In the genomic region with DNA sequence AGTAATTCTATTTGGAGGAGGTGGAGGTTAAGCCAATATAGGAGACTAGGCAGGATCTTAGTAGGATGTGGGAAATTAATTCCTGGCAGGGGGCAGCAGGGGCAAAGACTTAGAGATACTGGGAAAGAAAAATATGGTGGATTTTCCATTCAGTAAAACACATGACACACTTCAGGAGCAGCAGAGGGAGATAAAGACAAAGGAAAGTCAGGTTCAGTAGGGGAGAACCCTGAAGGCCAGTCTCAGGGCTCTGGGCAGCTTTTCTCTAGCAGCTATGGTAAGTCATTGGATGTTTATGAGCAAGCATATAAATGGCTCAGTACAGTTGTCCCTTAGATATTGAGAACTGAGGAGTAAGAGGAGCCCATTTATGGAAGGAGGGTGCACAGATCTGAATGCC, we compare ENCODE assay signal across 16 cellular contexts.
DNase-seq lines count a peak whose midpoint lies in the region; ATAC-seq, FAIRE-seq and TF ChIP-seq lines count a peak whose summit lies in the region.
"Had no signal": no experiment of that assay in that cellular context is flagged by ENCODE, and none has a peak within 500 bp of the region (broad histone marks: within the 10 kb centered on the region; RNA-seq: fewer than 3 reads in every experiment).

No MANE protein-coding gene starts in this region.

- TF ChIP-seq RAD21 in SK-N-SH (IDR thresholded peaks at IDR 0.05; ENCODE audit: low read length), result 0 out of 2 replicates have a peak, but pooled peaks have one; percentile 8

- no peak overlapping the region for H3K4me3 Mint-ChIP-seq in WTC11
- H3K4me3 Mint-ChIP-seq: GM23338, IgD-negative memory B cell had no signal

- no peak for TF ChIP-seq POLR2A in uterus (IDR thresholded peaks at IDR 0.05)

- H3K27me3 Mint-ChIP-seq in WTC11 (ENCODE audit: low read depth), result no peaks in the 10 kb centered on the region

- no peaks in the 10 kb centered on the region for H3F3A ChIP-seq in SK-N-SH (replicated peaks; ENCODE audit: insufficient read depth)

- no peaks in the 10 kb centered on the region for H3K79me2 ChIP-seq in SK-N-SH (ENCODE audit: insufficient read depth)

- no peaks in the 10 kb centered on the region for H3K36me3 Mint-ChIP-seq in WTC11

- ATAC-seq in SK-N-SH treated with all-trans-retinoic acid at 6 μM for 48 hours (no peak), WTC11 (peak; percentile 30; the same call in 1 of the 2 replicates), left lobe of liver (peak; percentile 68)
- ATAC-seq: GM23338 had no signal

- FAIRE-seq in kidney (lab: Jason Lieb, UNC), result no peak
- FAIRE-seq: A204.1, GM12892 had no signal

- no peak for TF ChIP-seq CTCF in SK-N-SH (IDR thresholded peaks at IDR 0.05)
- no peak for TF ChIP-seq CTCF in WTC11 (IDR thresholded peaks at IDR 0.05)
- peak in 1 of 4 experiments; percentile 16 for TF ChIP-seq CTCF in uterus (IDR thresholded peaks at IDR 0.05)
- no peak for TF ChIP-seq CTCF in kidney (IDR thresholded peaks at IDR 0.05; ENCODE audit: borderline replicate concordance, extremely low read depth, insufficient read depth)

- no peak overlapping the region for H3K4me2 ChIP-seq in SK-N-SH
- H3K4me2 ChIP-seq: BLaER1 treated with 17β-estradiol and CSF1 and Interleukin-3, amounts not matched to agents 10 nM and 100 nM; GM23338 had no signal

- no peak for TF ChIP-seq EP300 in SK-N-SH (IDR thresholded peaks at IDR 0.05; ENCODE audit: borderline replicate concordance in 1 of 2, low read depth in 1 of 2, low read length in 1 of 2)

- peaks cover 0 to 7% of the 10 kb centered on the region in 2 experiments; a peak in 3 of 4 replicates for H3K4me1 ChIP-seq in SK-N-SH (ENCODE audit: control insufficient read depth in 1 of 2, insufficient read depth in 2 of 2, low read depth in 1 of 2, low read length in 1 of 2)
- H3K4me1 ChIP-seq in effector memory CD4-positive, alpha-beta T cell (ENCODE audit: control insufficient read depth, insufficient read depth, low read length, poor library complexity, severe bottlenecking), result no peaks in the 10 kb centered on the region
- no peaks in the 10 kb centered on the region for H3K4me1 ChIP-seq in uterus
- H3K4me1 ChIP-seq in kidney (ENCODE audit: control insufficient read depth in 1 of 2, insufficient read depth in 1 of 2, low read depth in 1 of 2, low read length in 2 of 2), result no peaks in the 10 kb centered on the region
- H3K4me1 ChIP-seq: BLaER1 treated with 17β-estradiol and CSF1 and Interleukin-3, amounts not matched to agents 10 nM and 100 nM had no signal

- H3K27ac Mint-ChIP-seq in WTC11, result no peak overlapping the region
- H3K27ac Mint-ChIP-seq: GM23338, IgD-negative memory B cell had no signal

- intact Hi-C loops in uterus (cut with DNase I; ENCODE audit: low total_unique reads), result no loop called here
- intact Hi-C loops in kidney (cut with DNase I), result no loop called here

- H3K9ac ChIP-seq in SK-N-SH, result no peak overlapping the region
- H3K9ac ChIP-seq in kidney (ENCODE audit: low read length in 2 of 2), result no peak overlapping the region
- H3K9ac ChIP-seq: BLaER1 treated with 17β-estradiol and CSF1 and Interleukin-3, amounts not matched to agents 10 nM and 100 nM had no signal

- H3K27me3 ChIP-seq in SK-N-SH (ENCODE audit: insufficient read depth), result no peaks in the 10 kb centered on the region
- H3K27me3 ChIP-seq in effector memory CD4-positive, alpha-beta T cell (replicated peaks; ENCODE audit: control insufficient read depth, insufficient read depth, low read length, poor library complexity, severe bottlenecking), result no peaks in the 10 kb centered on the region
- H3K27me3 ChIP-seq in uterus, result no peaks in the 10 kb centered on the region
- H3K27me3 ChIP-seq: BLaER1 treated with 17β-estradiol and CSF1 and Interleukin-3, amounts not matched to agents 10 nM and 100 nM had no signal

- H3K4me3 ChIP-seq in SK-N-SH (ENCODE audit: low read depth in 2 of 2, low read length in 1 of 2) (no peak overlapping the region), uterus (no peak overlapping the region), kidney (ENCODE audit: low read length in 2 of 2) (no peak overlapping the region)
- H3K4me3 ChIP-seq in effector memory CD4-positive, alpha-beta T cell (ENCODE audit: insufficient read depth, low read depth, low read length, poor library complexity, severe bottlenecking), result no peak overlapping the region
- H3K4me3 ChIP-seq: BLaER1 treated with 17β-estradiol and CSF1 and Interleukin-3, amounts not matched to agents 10 nM and 100 nM; GM23338 had no signal

- H3K27ac ChIP-seq in SK-N-SH (ENCODE audit: low read depth in 2 of 2, low read length in 1 of 2) (no peak overlapping the region), uterus (peak overlapping the region in 1 of 2 donors; percentile 9), kidney (ENCODE audit: low read depth in 2 of 2, low read length in 2 of 2) (no peak overlapping the region)
- H3K27ac ChIP-seq in effector memory CD4-positive, alpha-beta T cell (ENCODE audit: insufficient read depth, low read length, poor library complexity, severe bottlenecking), result no peak overlapping the region
- H3K27ac ChIP-seq: BLaER1 treated with 17β-estradiol and CSF1 and Interleukin-3, amounts not matched to agents 10 nM and 100 nM had no signal

- no peaks in the 10 kb centered on the region for H3K9me3 Mint-ChIP-seq in WTC11
- H3K9me3 Mint-ChIP-seq: GM23338, IgD-negative memory B cell had no signal

- no peak overlapping the region for H2AFZ ChIP-seq in SK-N-SH (ENCODE audit: low read depth)
- H2AFZ ChIP-seq: GM23338 had no signal

- H4K20me1 ChIP-seq in SK-N-SH (ENCODE audit: insufficient read depth), result no peaks in the 10 kb centered on the region
- H4K20me1 ChIP-seq: BLaER1 treated with 17β-estradiol and CSF1 and Interleukin-3, amounts not matched to agents 10 nM and 100 nM had no signal

- peaks cover 3% of the 10 kb centered on the region for H3K4me1 Mint-ChIP-seq in WTC11
- H3K4me1 Mint-ChIP-seq: IgD-negative memory B cell had no signal

- no peaks in the 10 kb centered on the region for H3K9me2 ChIP-seq in SK-N-SH

- no peaks in the 10 kb centered on the region for H3K9me3 ChIP-seq in SK-N-SH
- no peaks in the 10 kb centered on the region for H3K9me3 ChIP-seq in effector memory CD4-positive, alpha-beta T cell (ENCODE audit: control insufficient read depth, low read length)
- no peaks in the 10 kb centered on the region for H3K9me3 ChIP-seq in uterus
- no peaks in the 10 kb centered on the region for H3K9me3 ChIP-seq in kidney (ENCODE audit: control insufficient read depth in 1 of 2, low read length in 2 of 2)
- H3K9me3 ChIP-seq: BLaER1 treated with 17β-estradiol and CSF1 and Interleukin-3, amounts not matched to agents 10 nM and 100 nM had no signal

- H3K36me3 ChIP-seq in SK-N-SH (replicated peaks in 1 of 2; ENCODE audit: control insufficient read depth in 1 of 2, insufficient read depth in 2 of 2, low read length in 1 of 2) (no peaks in the 10 kb centered on the region), uterus (no peaks in the 10 kb centered on the region), kidney (ENCODE audit: control insufficient read depth in 1 of 2, insufficient read depth in 2 of 2, low read length in 2 of 2) (no peaks in the 10 kb centered on the region)
- H3K36me3 ChIP-seq in effector memory CD4-positive, alpha-beta T cell (ENCODE audit: control insufficient read depth, insufficient read depth, low read length), result no peaks in the 10 kb centered on the region
- H3K36me3 ChIP-seq: BLaER1 treated with 17β-estradiol and CSF1 and Interleukin-3, amounts not matched to agents 10 nM and 100 nM had no signal

- POLR2A ChIA-PET in SK-N-SH (lab: Yijun Ruan, JAX) (interaction anchor here (0.5 kb wide), 1 partner anchor 164 kb away, joined by 4 read pairs; no protein-coding TSS in a partner anchor), WTC11 (lab: Charles Lee) (no interaction called here)

- CTCF ChIA-PET in SK-N-SH (lab: Yijun Ruan, JAX), result no interaction called here
- CTCF ChIA-PET in WTC11 (lab: Charles Lee), result no interaction called here

- DNase-seq in SK-N-SH (no peak), WTC11 (ENCODE audit: low spot score) (no peak), left lobe of liver (ENCODE audit: low spot score) (no peak), uterus (no peak), NCI-H345 (lab: John Stamatoyannopoulos, UW) (no peak), kidney (no peak)
- DNase-seq in effector memory CD4-positive, alpha-beta T cell, result no peak
- DNase-seq: NCI-H1105 treated with DMSO at 0.1 percent for 48 hours, NCI-H187, SHP77 had no signal

TF ChIP-seq in SK-N-SH, 30 proteins besides CTCF, POLR2A, EP300 and RAD21 (continues in another document):
- TF ChIP-seq MAX (IDR thresholded peaks at IDR 0.05; ENCODE audit: low read depth), result no peak

TF ChIP-seq in SK-N-SH treated with all-trans-retinoic acid at 6 μM for 48 hours, 23 proteins besides CTCF, POLR2A, EP300 and RAD21 (continues in another document):
- TF ChIP-seq GLIS3 (CRISPR knock-in tag; IDR thresholded peaks at IDR 0.05), result no peak
- TF ChIP-seq, protein P1, sequence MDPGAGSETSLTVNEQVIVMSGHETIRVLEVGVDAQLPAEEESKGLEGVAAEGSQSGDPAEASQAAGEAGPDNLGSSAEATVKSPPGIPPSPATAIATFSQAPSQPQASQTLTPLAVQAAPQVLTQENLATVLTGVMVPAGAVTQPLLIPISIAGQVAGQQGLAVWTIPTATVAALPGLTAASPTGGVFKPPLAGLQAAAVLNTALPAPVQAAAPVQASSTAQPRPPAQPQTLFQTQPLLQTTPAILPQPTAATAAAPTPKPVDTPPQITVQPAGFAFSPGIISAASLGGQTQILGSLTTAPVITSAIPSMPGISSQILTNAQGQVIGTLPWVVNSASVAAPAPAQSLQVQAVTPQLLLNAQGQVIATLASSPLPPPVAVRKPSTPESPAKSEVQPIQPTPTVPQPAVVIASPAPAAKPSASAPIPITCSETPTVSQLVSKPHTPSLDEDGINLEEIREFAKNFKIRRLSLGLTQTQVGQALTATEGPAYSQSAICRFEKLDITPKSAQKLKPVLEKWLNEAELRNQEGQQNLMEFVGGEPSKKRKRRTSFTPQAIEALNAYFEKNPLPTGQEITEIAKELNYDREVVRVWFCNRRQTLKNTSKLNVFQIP (CRISPR knock-in tag; IDR thresholded peaks at IDR 0.05; ENCODE audit: borderline replicate concordance, low read depth), result no peak

TF ChIP-seq in WTC11, 78 proteins besides CTCF, POLR2A, EP300 and RAD21 (continues in another document):
- TF ChIP-seq SOX15 (CRISPR knock-in tag; IDR thresholded peaks at IDR 0.05), result no peak
- no peak for TF ChIP-seq ZNF416 (CRISPR knock-in tag; IDR thresholded peaks at IDR 0.05)
- TF ChIP-seq TCF7 (CRISPR knock-in tag; IDR thresholded peaks at IDR 0.05; ENCODE audit: low read depth), result no peak
- TF ChIP-seq E2F1 (CRISPR knock-in tag; IDR thresholded peaks at IDR 0.05), result no peak
